In genomic region chr21:42614811-42615342, GRCh38 we compare ENCODE assay signal across 7 cellular contexts. TPM values are rescaled to one million over a fixed set of nuclear protein-coding genes. Genes with fewer than 3 reads are reported as not detected.
A peak's percentile ranks its signal among the peaks of the same experiment; 100 is the strongest.
DNase-seq lines count a peak whose midpoint lies in the region; ATAC-seq and TF ChIP-seq lines count a peak whose summit lies in the region.

No MANE protein-coding gene starts in this region.

- peaks cover 9% of the 10 kb centered on the region for H3F3A ChIP-seq in neural progenitor cell (ENCODE audit: low read depth)

- H3K36me3 ChIP-seq in neural progenitor cell: no peaks in the 10 kb centered on the region

- H3K9me3 ChIP-seq in neural progenitor cell (ENCODE audit: low read depth): no peaks in the 10 kb centered on the region

- peaks cover 11% of the 10 kb centered on the region for H3K4me1 Mint-ChIP-seq in neural progenitor cell

- H3K9ac ChIP-seq in neural progenitor cell: no peak overlapping the region

- H3K27ac ChIP-seq in neural progenitor cell: no peak overlapping the region

- DNase-seq in HT-29 (ENCODE audit: low spot score) (peak; percentile 52), SW480 (ENCODE audit: low spot score) (peak; percentile 88), astrocyte of the hippocampus (ENCODE audit: low read depth, low spot score) (peak; percentile 27), neural progenitor cell (ENCODE audit: low spot score) (peak; percentile 36), left cardiac atrium (no peak)

- H3K27ac Mint-ChIP-seq in neural progenitor cell: no peak overlapping the region

- H3K4me1 ChIP-seq in neural progenitor cell: peaks cover 4% of the 10 kb centered on the region

- intact Hi-C loops in left cardiac atrium (cut with DNase I): loop anchor here in 1 of 2 donors (10.0 kb wide), 1 partner anchor 50 kb away; no protein-coding TSS in a partner anchor

- H3K79me2 ChIP-seq in neural progenitor cell (ENCODE audit: low read depth): no peaks in the 10 kb centered on the region

- ATAC-seq in GM21619 (IDR thresholded peaks at IDR 0.05; ENCODE audit: unreplicated experiment) (no peak), HG03280 (IDR thresholded peaks at IDR 0.05; ENCODE audit: unreplicated experiment) (no peak), left cardiac atrium (no peak)

- no peak for TF ChIP-seq CTCF in neural progenitor cell (IDR thresholded peaks at IDR 0.05)

- H2AFZ ChIP-seq in neural progenitor cell (replicated peaks): no peak overlapping the region

- no peaks in the 10 kb centered on the region for H3K27me3 ChIP-seq in neural progenitor cell

- peaks cover 11% of the 10 kb centered on the region for H3K27me3 Mint-ChIP-seq in neural progenitor cell (ENCODE audit: insufficient read depth, low read depth)

- no peak overlapping the region for H3K4me3 Mint-ChIP-seq in neural progenitor cell

- H3K9me3 Mint-ChIP-seq in neural progenitor cell: peaks cover 6% of the 10 kb centered on the region

- no peak overlapping the region for H3K4me3 ChIP-seq in neural progenitor cell

- no peaks in the 10 kb centered on the region for H4K20me1 ChIP-seq in neural progenitor cell (ENCODE audit: low read depth)

- no peaks in the 10 kb centered on the region for H3K36me3 Mint-ChIP-seq in neural progenitor cell

- no peak overlapping the region for H3K4me2 ChIP-seq in neural progenitor cell

RNA-seq across cellular contexts. Expression of gene PDE9A, which starts 38.5 kb away (rescaled TPM):
- total RNA-seq in HT-29 (2014; rRNA removed; shearing (Covaris generic)): 8.4 and 9.1 TPM in 2 replicates
- total RNA-seq in neural progenitor cell (ENCODE audit: low replicate concordance) (40.2 and 41.0 TPM in 2 replicates), left cardiac atrium (1 to 10 TPM; 3.0 to 6.0 TPM)
